In genomic region chr7:39592586-39592985, GRCh38 we compare ENCODE assay signal across 9 cellular contexts. TPM values are rescaled to one million over a fixed set of nuclear protein-coding genes. Genes with fewer than 3 reads are reported as not detected.
A peak's percentile ranks its signal among the peaks of the same experiment; 100 is the strongest.
DNase-seq lines count a peak whose midpoint lies in the region; ATAC-seq, FAIRE-seq and TF ChIP-seq lines count a peak whose summit lies in the region.
"Had no signal": no experiment of that assay in that cellular context is flagged by ENCODE, and none has a peak within 500 bp of the region (broad histone marks: within the 10 kb centered on the region; RNA-seq: fewer than 3 reads in every experiment).

No MANE protein-coding gene starts in this region.

- 0 out of 2 replicates have a peak overlapping the region, but pooled peaks have one; percentile 36 for H2AFZ ChIP-seq in PC-3 (ENCODE audit: low read length)
- H2AFZ ChIP-seq in mammary epithelial cell (ENCODE audit: low read depth, low read length): no peak overlapping the region
- H2AFZ ChIP-seq in osteoblast (ENCODE audit: low read length): peak overlapping the region; percentile 64

- no peaks in the 10 kb centered on the region for H3K9me2 ChIP-seq in PC-3 (replicated peaks; ENCODE audit: low read length)

- intact Hi-C loops in PC-3 (cut with micrococcal nuclease): no loop called here
- intact Hi-C loops in mammary epithelial cell (cut with micrococcal nuclease): no loop called here
- intact Hi-C loops in sigmoid colon (cut with DNase I): no loop called here
- intact Hi-C loops in tibial artery (cut with DNase I; ENCODE audit: low total_unique reads): no loop called here

- H3K4me3 ChIP-seq in PC-3 (ENCODE audit: low read length): peak overlapping the region; percentile 39; the same call in 1 of the 2 replicates
- no peak overlapping the region for H3K4me3 ChIP-seq in mammary epithelial cell (replicated peaks in 1 of 3; ENCODE audit: insufficient read depth in 1 of 3, low read depth in 2 of 3, low read length in 3 of 3)
- H3K4me3 ChIP-seq in osteoblast (ENCODE audit: insufficient read depth, low read length): peak overlapping the region; percentile 46
- H3K4me3 ChIP-seq in sigmoid colon: no peak overlapping the region
- H3K4me3 ChIP-seq in tibial artery: no peak overlapping the region
- H3K4me3 ChIP-seq: dorsolateral prefrontal cortex had no signal

- BruUV-seq in PC-3 (replicated peaks; lab: Mats Ljungman, UMichigan) (no TSS peak), mammary epithelial cell (replicated peaks; lab: Mats Ljungman, UMichigan) (no TSS peak)

- H3K27me3 ChIP-seq in PC-3 (ENCODE audit: low read length): no peaks in the 10 kb centered on the region
- H3K27me3 ChIP-seq in mammary epithelial cell (ENCODE audit: insufficient read depth, low read length): no peaks in the 10 kb centered on the region
- H3K27me3 ChIP-seq in osteoblast (ENCODE audit: insufficient read depth, low read length): no peaks in the 10 kb centered on the region
- no peaks in the 10 kb centered on the region for H3K27me3 ChIP-seq in sigmoid colon
- H3K27me3 ChIP-seq in tibial artery: no peaks in the 10 kb centered on the region
- H3K27me3 ChIP-seq: dorsolateral prefrontal cortex had no signal

- TF ChIP-seq CTCF in PC-3 (conservative IDR thresholded peaks at IDR 0.05; ENCODE audit: low read depth, low read length): no peak
- no peak for TF ChIP-seq CTCF in mammary epithelial cell (conservative IDR thresholded peaks at IDR 0.05 in 1 of 2, IDR thresholded peaks at IDR 0.05 in 1 of 2; ENCODE audit: extremely low read depth in 1 of 2, insufficient read depth in 1 of 2, low read depth in 1 of 2, low read length in 2 of 2)
- TF ChIP-seq CTCF in osteoblast (IDR thresholded peaks at IDR 0.05; ENCODE audit: extremely low read depth, low read depth, low read length): no peak
- no peak for TF ChIP-seq CTCF in sigmoid colon (IDR thresholded peaks at IDR 0.05)
- no peak for TF ChIP-seq CTCF in tibial artery (IDR thresholded peaks at IDR 0.05)

- ATAC-seq in GM18861 (IDR thresholded peaks at IDR 0.05; ENCODE audit: unreplicated experiment): peak; percentile 37
- peak; percentile 79 for ATAC-seq in PC-3

- no peak for TF ChIP-seq EP300 in sigmoid colon (IDR thresholded peaks at IDR 0.05)

- peak overlapping the region; percentile 73 for H3K4me2 ChIP-seq in PC-3 (ENCODE audit: low read length)
- peak overlapping the region; percentile 25 for H3K4me2 ChIP-seq in mammary epithelial cell (ENCODE audit: insufficient read depth, low read depth, low read length)
- peak overlapping the region; percentile 81 for H3K4me2 ChIP-seq in osteoblast (ENCODE audit: insufficient read depth, low read length)

- dilution Hi-C loops in mammary epithelial cell (cut with HindIII; ENCODE audit: low sequenced_read_pairs): no loop called here

- in situ Hi-C loops in mammary epithelial cell (cut with MboI; ENCODE audit: low sequenced_read_pairs in 2 of 2): no loop called here

- no peak for FAIRE-seq in HTR-8/SVneo (lab: Jason Lieb, UNC)

- H3K4me1 ChIP-seq in PC-3 (ENCODE audit: insufficient read depth, low read length): peaks cover 19% of the 10 kb centered on the region
- peaks cover 10% of the 10 kb centered on the region for H3K4me1 ChIP-seq in mammary epithelial cell (ENCODE audit: insufficient read depth, low read length)
- H3K4me1 ChIP-seq in osteoblast (ENCODE audit: insufficient read depth, low read length): peaks cover 18% of the 10 kb centered on the region
- no peaks in the 10 kb centered on the region for H3K4me1 ChIP-seq in sigmoid colon
- H3K4me1 ChIP-seq in tibial artery: no peaks in the 10 kb centered on the region

- H3K79me2 ChIP-seq in PC-3 (ENCODE audit: low read length) (no peaks in the 10 kb centered on the region), mammary epithelial cell (ENCODE audit: insufficient read depth, low read length) (no peaks in the 10 kb centered on the region), osteoblast (ENCODE audit: insufficient read depth, low read length) (no peaks in the 10 kb centered on the region)

- H3K9ac ChIP-seq in PC-3 (ENCODE audit: low read length) (no peak overlapping the region), mammary epithelial cell (ENCODE audit: insufficient read depth, low read length) (no peak overlapping the region)

- POLR2A ChIA-PET in PC-3 (lab: Charles Lee; ENCODE audit: unreplicated experiment): no interaction called here

- CTCF ChIA-PET in PC-3 (lab: Charles Lee): interaction anchor here (0.9 kb wide), 1 partner anchor 12 kb away, joined by 3 read pairs; no protein-coding TSS in a partner anchor
- CTCF ChIA-PET in mammary epithelial cell (lab: Charles Lee; ENCODE audit: low non-redundant PET): no interaction called here

- H4K20me1 ChIP-seq in PC-3 (ENCODE audit: low read length) (no peaks in the 10 kb centered on the region), mammary epithelial cell (ENCODE audit: insufficient read depth, low read length) (no peaks in the 10 kb centered on the region), osteoblast (ENCODE audit: insufficient read depth, low read length) (no peaks in the 10 kb centered on the region)

- TF ChIP-seq POLR2A in sigmoid colon (IDR thresholded peaks at IDR 0.05): no peak

- H3K27ac ChIP-seq in PC-3 (ENCODE audit: low read length) (peak overlapping the region; percentile 23; the same call in 1 of the 2 replicates), mammary epithelial cell (ENCODE audit: insufficient read depth, low read depth, low read length) (peak overlapping the region; percentile 30), osteoblast (ENCODE audit: low read depth, low read length) (peak overlapping the region; percentile 96), sigmoid colon (no peak overlapping the region), tibial artery (no peak overlapping the region)
- H3K27ac ChIP-seq: dorsolateral prefrontal cortex had no signal

- no peaks in the 10 kb centered on the region for H3F3A ChIP-seq in PC-3 (ENCODE audit: low read length, unreplicated experiment)

- 37% methylated on average over 2 of the region's 2 CpGs for WGBS in mammary epithelial cell (ENCODE audit: low coverage, missing lambda C conversion rate)
- whole genome bisulfite sequencing in sigmoid colon, 2 donors: 33 to 65% methylated on average over 2 of the region's 2 CpGs

- peak; percentile 46 for DNase-seq in PC-3
- DNase-seq in mammary epithelial cell: peak; percentile 69
- DNase-seq in osteoblast (ENCODE audit: insufficient read length, low spot score, missing footprints): peak; percentile 88
- DNase-seq in DMS153 treated with DMSO at 0.1 percent for 48 hours (lab: John Stamatoyannopoulos, UW; ENCODE audit: unreplicated experiment): no peak
- no peak for DNase-seq in HTR-8/SVneo (ENCODE audit: insufficient read length, low spot score)
- DNase-seq in sigmoid colon: no peak
- DNase-seq in tibial artery: no peak
- DNase-seq: dorsolateral prefrontal cortex had no signal

- H3K9me3 ChIP-seq in PC-3 (ENCODE audit: low read length) (no peaks in the 10 kb centered on the region), mammary epithelial cell (replicated peaks; ENCODE audit: insufficient read depth, low read length) (no peaks in the 10 kb centered on the region), osteoblast (ENCODE audit: low read depth, low read length) (no peaks in the 10 kb centered on the region), sigmoid colon (no peaks in the 10 kb centered on the region), tibial artery (no peaks in the 10 kb centered on the region)

- no peaks in the 10 kb centered on the region for H3K36me3 ChIP-seq in PC-3 (ENCODE audit: low read depth, low read length)
- H3K36me3 ChIP-seq in mammary epithelial cell (ENCODE audit: insufficient read depth, low read length): no peaks in the 10 kb centered on the region
- H3K36me3 ChIP-seq in osteoblast (ENCODE audit: insufficient read depth, low read length): no peaks in the 10 kb centered on the region
- no peaks in the 10 kb centered on the region for H3K36me3 ChIP-seq in sigmoid colon
- no peaks in the 10 kb centered on the region for H3K36me3 ChIP-seq in tibial artery

RNA-seq across cellular contexts. Expression of gene YAE1, which starts 26.4 kb away (rescaled TPM):
- total RNA-seq in PC-3 (2014; rRNA removed): 14.7 and 23.6 TPM in 2 replicates
- 10 to 100 TPM; 22.7 to 23.1 TPM for total RNA-seq in mammary epithelial cell
- polyA plus RNA-seq in mammary epithelial cell: 19.6 TPM
- not detected for polyA minus RNA-seq in mammary epithelial cell
- 29.0 and 32.7 TPM in 2 replicates for total RNA-seq in osteoblast
- total RNA-seq in sigmoid colon: 10 to 100 TPM; 16.3 to 33.2 (median 22.6) TPM
- 10 to 100 TPM; 22.1 to 52.0 (median 50.5) TPM for polyA plus RNA-seq in sigmoid colon

RNA-seq across cellular contexts. Expression of gene RALA, which starts 30.8 kb away (rescaled TPM):
- 7.5 and 12.9 TPM in 2 replicates for total RNA-seq in PC-3 (2014; rRNA removed)
- total RNA-seq in mammary epithelial cell: 10 to 100 TPM; 15.2 to 51.7 TPM
- 25.5 TPM for polyA plus RNA-seq in mammary epithelial cell
- 39.3 TPM for polyA minus RNA-seq in mammary epithelial cell
- 38.4 and 44.5 TPM in 2 replicates for total RNA-seq in osteoblast
- 10 to 100 TPM; 11.5 to 19.6 (median 15.5) TPM for total RNA-seq in sigmoid colon
- 10 to 100 TPM; 42.2 to 68.0 (median 47.4) TPM for polyA plus RNA-seq in sigmoid colon

Comparison
In these comparisons a context has a peak if more than half of its experiments do, and no peak if none do; other contexts are left out.
1. DNase-seq: peak in PC-3 (single experiment), mammary epithelial cell (single experiment) and osteoblast (single experiment); none in DMS153 treated with DMSO at 0.1 percent for 48 hours (single experiment), HTR-8/SVneo (single experiment), sigmoid colon (single experiment) and tibial artery (0 of 2).
2. H3K27ac ChIP-seq: peak in PC-3 (single experiment), mammary epithelial cell (single experiment) and osteoblast (single experiment); none in sigmoid colon (0 of 4) and tibial artery (0 of 2).
3. H3K4me2 ChIP-seq: peak in every context shown above with its lines; median percentile 81 in osteoblast; 73 in PC-3; 25 in mammary epithelial cell.
4. H3K4me3 ChIP-seq: peak in PC-3 (single experiment) and osteoblast (single experiment); none in mammary epithelial cell (0 of 3), sigmoid colon (0 of 4) and tibial artery (0 of 2).